Comparison of ENCODE assay signal across 8 cellular contexts in genomic region chr16:85202631-85203461, GRCh38.
DNase-seq lines count a peak whose midpoint lies in the region; ATAC-seq and TF ChIP-seq lines count a peak whose summit lies in the region.

No MANE protein-coding gene starts in this region.

- H3K4me2 ChIP-seq in BLaER1 treated with 17β-estradiol and CSF1 and Interleukin-3, amounts not matched to agents 10 nM and 100 nM: peak overlapping the region in 8 of 11 experiments; percentile 46 to 75 (median 67); a peak in 16 of 22 replicates

- H3K4me1 Mint-ChIP-seq in WTC11: peaks cover 36% of the 10 kb centered on the region
- H3K4me1 Mint-ChIP-seq in activated T-cell treated with anti-CD3 and anti-CD28 coated beads, Interleukin-2, amount 50 U/mL, for 4 hours (ENCODE audit: low read depth): no peaks in the 10 kb centered on the region

- H3K4me1 ChIP-seq in BLaER1 treated with 17β-estradiol and CSF1 and Interleukin-3, amounts not matched to agents 10 nM and 100 nM: peaks cover 29 to 59% (median 54%) of the 10 kb centered on the region in 10 experiments
- H3K4me1 ChIP-seq in HAP-1: no peaks in the 10 kb centered on the region

- peak overlapping the region in 7 of 11 experiments; percentile 10 to 56 (median 43); a peak in 7 of 22 replicates for H3K9ac ChIP-seq in BLaER1 treated with 17β-estradiol and CSF1 and Interleukin-3, amounts not matched to agents 10 nM and 100 nM

- H3K4me3 Mint-ChIP-seq in WTC11: no peak overlapping the region
- no peak overlapping the region for H3K4me3 Mint-ChIP-seq in activated T-cell treated with anti-CD3 and anti-CD28 coated beads, Interleukin-2, amount 50 U/mL, for 4 hours

- no peaks in the 10 kb centered on the region; a peak in 1 of 22 replicates for H3K27me3 ChIP-seq in BLaER1 treated with 17β-estradiol and CSF1 and Interleukin-3, amounts not matched to agents 10 nM and 100 nM
- H3K27me3 ChIP-seq in HAP-1 (ENCODE audit: low read depth): no peaks in the 10 kb centered on the region

- peak; percentile 71 for ATAC-seq in WTC11
- peak; percentile 89 for ATAC-seq in left ventricle myocardium superior
- ATAC-seq in activated T-cell treated with anti-CD3 and anti-CD28 coated beads, Interleukin-2, amount 50 U/mL, for 4 hours: no peak

- peaks cover 0 to 5% (median 0%) of the 10 kb centered on the region in 11 experiments; a peak in 3 of 22 replicates for H3K9me3 ChIP-seq in BLaER1 treated with 17β-estradiol and CSF1 and Interleukin-3, amounts not matched to agents 10 nM and 100 nM (replicated peaks in 1 of 11)
- no peaks in the 10 kb centered on the region for H3K9me3 ChIP-seq in HAP-1

- H3K27me3 Mint-ChIP-seq in WTC11 (ENCODE audit: low read depth): no peaks in the 10 kb centered on the region; the same call in 1 of the 2 replicates
- H3K27me3 Mint-ChIP-seq in activated T-cell treated with anti-CD3 and anti-CD28 coated beads, Interleukin-2, amount 50 U/mL, for 4 hours (ENCODE audit: low read depth): peaks cover 4% of the 10 kb centered on the region

- intact Hi-C loops in left ventricle myocardium superior (cut with micrococcal nuclease) (no loop called here), posterior cingulate gyrus (cut with DNase I) (no loop called here)

- CTCF ChIA-PET in WTC11 (lab: Charles Lee): interaction anchor here (0.7 to 4.6 kb wide), 12 partner anchors 15 to 516 kb away, joined by 3 to 26 read pairs (median 6); no protein-coding TSS in a partner anchor

- peak; percentile 57 for DNase-seq in WTC11 (ENCODE audit: low spot score)
- peak; percentile 93 for DNase-seq in left ventricle myocardium superior
- DNase-seq in posterior cingulate gyrus: peak in 8 of 10 donors; percentile 15 to 87 (median 61)
- no peak for DNase-seq in HAP-1 (ENCODE audit: low spot score in 2 of 2)
- DNase-seq in activated T-cell treated with anti-CD3 and anti-CD28 coated beads, Interleukin-2, amount 50 U/mL, for 4 hours: no peak
- no peak for DNase-seq in UCSD-AML1 (lab: John Stamatoyannopoulos, UW; ENCODE audit: unreplicated experiment)
- DNase-seq in stimulated activated CD4-positive, alpha-beta T cell treated with anti-CD3 and anti-CD28 coated beads, Interleukin-2, amount 100 ng/mL, for 48 hours: no peak

- peaks cover 4% of the 10 kb centered on the region; the same call in 1 of the 2 replicates for H3K36me3 Mint-ChIP-seq in WTC11
- no peaks in the 10 kb centered on the region for H3K36me3 Mint-ChIP-seq in activated T-cell treated with anti-CD3 and anti-CD28 coated beads, Interleukin-2, amount 50 U/mL, for 4 hours (ENCODE audit: insufficient read depth)

- in situ Hi-C loops in HAP-1 (cut with MboI; ENCODE audit: low sequenced_read_pairs): no loop called here

- H4K20me1 ChIP-seq in BLaER1 treated with 17β-estradiol and CSF1 and Interleukin-3, amounts not matched to agents 10 nM and 100 nM: no peaks in the 10 kb centered on the region

- no peak for TF ChIP-seq CTCF in WTC11 (IDR thresholded peaks at IDR 0.05)

- H3K27ac Mint-ChIP-seq in WTC11: peak overlapping the region; percentile 12

- H3K27ac ChIP-seq in BLaER1 treated with 17β-estradiol and CSF1 and Interleukin-3, amounts not matched to agents 10 nM and 100 nM: peak overlapping the region in 7 of 11 experiments; percentile 4 to 56 (median 40); a peak in 7 of 22 replicates

- 0 out of 2 replicates have a peak, but pooled peaks cover 1% of the 10 kb centered on the region for H3K9me3 Mint-ChIP-seq in WTC11
- no peaks in the 10 kb centered on the region for H3K9me3 Mint-ChIP-seq in activated T-cell treated with anti-CD3 and anti-CD28 coated beads, Interleukin-2, amount 50 U/mL, for 4 hours

- no peaks in the 10 kb centered on the region for H3K36me3 ChIP-seq in BLaER1 treated with 17β-estradiol and CSF1 and Interleukin-3, amounts not matched to agents 10 nM and 100 nM
- no peaks in the 10 kb centered on the region for H3K36me3 ChIP-seq in HAP-1 (replicated peaks)

- H3K4me3 ChIP-seq in BLaER1 treated with 17β-estradiol and CSF1 and Interleukin-3, amounts not matched to agents 10 nM and 100 nM: no peak overlapping the region
- no peak overlapping the region for H3K4me3 ChIP-seq in HAP-1

- POLR2A ChIA-PET in WTC11 (lab: Charles Lee): interaction anchor here (1.2 kb wide), 1 partner anchor 32 kb away, joined by 3 read pairs; no protein-coding TSS in a partner anchor

TF ChIP-seq in WTC11, 78 proteins besides CTCF, POLR2A, EP300 and RAD21:
- no peak for TF ChIP-seq SOX15 (CRISPR knock-in tag; IDR thresholded peaks at IDR 0.05)
- no peak for TF ChIP-seq ZNF396 (CRISPR knock-in tag; IDR thresholded peaks at IDR 0.05; ENCODE audit: borderline replicate concordance)
- TF ChIP-seq TCF7 (CRISPR knock-in tag; IDR thresholded peaks at IDR 0.05; ENCODE audit: low read depth): no peak

Comparison
In these comparisons a context has a peak if more than half of its experiments do, and no peak if none do; other contexts are left out.
1. ATAC-seq: peak in WTC11 (single experiment) and left ventricle myocardium superior (single experiment); none in activated T-cell treated with anti-CD3 and anti-CD28 coated beads, Interleukin-2, amount 50 U/mL, for 4 hours (0 of 2).
2. DNase-seq: peak in WTC11 (single experiment), left ventricle myocardium superior (single experiment) and posterior cingulate gyrus (8 of 10); none in HAP-1 (0 of 2), activated T-cell treated with anti-CD3 and anti-CD28 coated beads, Interleukin-2, amount 50 U/mL, for 4 hours (single experiment), UCSD-AML1 (single experiment) and stimulated activated CD4-positive, alpha-beta T cell treated with anti-CD3 and anti-CD28 coated beads, Interleukin-2, amount 100 ng/mL, for 48 hours (0 of 2).